13 cellular contexts compared by ENCODE assay signal in the genomic region with DNA sequence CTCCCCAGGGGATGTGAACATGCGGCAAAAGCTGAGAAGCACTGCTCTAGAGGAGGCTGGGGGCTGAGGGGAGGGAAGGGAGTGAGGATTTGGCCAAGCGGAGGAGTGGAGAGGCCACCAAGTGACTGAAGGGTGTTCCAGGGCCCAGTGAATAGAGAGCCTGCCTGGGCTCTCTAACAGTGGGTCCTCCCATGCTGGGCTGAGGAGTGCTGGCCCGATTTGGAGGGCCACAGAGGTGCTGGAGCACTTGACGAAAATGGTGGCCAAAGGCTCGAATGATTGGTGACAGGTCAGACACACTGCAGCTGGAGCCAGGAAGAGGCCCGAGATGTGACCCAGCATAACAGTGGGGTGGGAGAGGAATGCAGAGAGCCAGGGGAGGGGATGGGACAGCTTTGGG. TPM values are rescaled to one million over a fixed set of nuclear protein-coding genes. Genes with fewer than 3 reads are reported as not detected.
DNase-seq lines count a peak whose midpoint lies in the region; ATAC-seq lines count a peak whose summit lies in the region.
"Had no signal": no experiment of that assay in that cellular context is flagged by ENCODE, and none has a peak within 500 bp of the region (broad histone marks: within the 10 kb centered on the region; RNA-seq: fewer than 3 reads in every experiment).

No MANE protein-coding gene starts in this region.

- peaks cover 15% of the 10 kb centered on the region for H3K36me3 Mint-ChIP-seq in activated CD4-positive, alpha-beta T cell treated with anti-CD3 and anti-CD28 coated beads for 36 hours (ENCODE audit: low read depth)
- peaks cover 7% of the 10 kb centered on the region for H3K36me3 Mint-ChIP-seq in activated naive CD4-positive, alpha-beta T cell treated with anti-CD3 and anti-CD28 coated beads, Interleukin-2, amount 50 U/mL, for 24 hours
- H3K36me3 Mint-ChIP-seq in activated naive CD8-positive, alpha-beta T cell = no peaks in the 10 kb centered on the region
- H3K36me3 Mint-ChIP-seq in stimulated activated naive B cell treated with anti-CD40 and anti-IgM and Interleukin-4, amounts not matched to agents 10 μg/mL and 1 μg/mL and 100 μg/mL, for 72 hours = peaks cover 22 to 29% of the 10 kb centered on the region in 2 donors

- intact Hi-C loops in activated CD4-positive, alpha-beta T cell treated with anti-CD3 and anti-CD28 coated beads for 36 hours (cut with DNase I, micrococcal nuclease) = no loop called here

- no peak for DNase-seq in activated CD4-positive, alpha-beta T cell treated with anti-CD3 and anti-CD28 coated beads for 36 hours
- no peak for DNase-seq in activated CD4-positive, alpha-beta T cell treated with anti-CD3 and anti-CD28 coated beads, Interleukin-2, amount 50 U/mL, for 1 hour
- DNase-seq in activated naive CD4-positive, alpha-beta T cell (lab: John Stamatoyannopoulos, UW) = no peak
- no peak for DNase-seq in stimulated activated naive B cell treated with anti-CD40 and anti-IgM and Interleukin-4, amounts not matched to agents 10 μg/mL and 1 μg/mL and 100 μg/mL, for 72 hours
- no peak for DNase-seq in COLO668 (lab: John Stamatoyannopoulos, UW; ENCODE audit: unreplicated experiment)
- DNase-seq: Calu3, DMS79, GM23248 had no signal

- H3K27ac Mint-ChIP-seq in activated CD4-positive, alpha-beta T cell treated with anti-CD3 and anti-CD28 coated beads for 36 hours = peak overlapping the region; percentile 47
- peak overlapping the region; percentile 30 for H3K27ac Mint-ChIP-seq in activated naive CD4-positive, alpha-beta T cell treated with anti-CD3 and anti-CD28 coated beads, Interleukin-2, amount 50 U/mL, for 24 hours
- peak overlapping the region; percentile 88 for H3K27ac Mint-ChIP-seq in activated naive CD8-positive, alpha-beta T cell
- H3K27ac Mint-ChIP-seq in stimulated activated naive B cell treated with anti-CD40 and anti-IgM and Interleukin-4, amounts not matched to agents 10 μg/mL and 1 μg/mL and 100 μg/mL, for 72 hours = peak overlapping the region; percentile 27

- no peaks in the 10 kb centered on the region for H3K27me3 Mint-ChIP-seq in activated CD4-positive, alpha-beta T cell treated with anti-CD3 and anti-CD28 coated beads for 36 hours
- no peaks in the 10 kb centered on the region for H3K27me3 Mint-ChIP-seq in activated naive CD4-positive, alpha-beta T cell treated with anti-CD3 and anti-CD28 coated beads, Interleukin-2, amount 50 U/mL, for 24 hours
- H3K27me3 Mint-ChIP-seq in activated naive CD8-positive, alpha-beta T cell = no peaks in the 10 kb centered on the region
- peaks cover 0 to 8% of the 10 kb centered on the region in 2 donors for H3K27me3 Mint-ChIP-seq in stimulated activated naive B cell treated with anti-CD40 and anti-IgM and Interleukin-4, amounts not matched to agents 10 μg/mL and 1 μg/mL and 100 μg/mL, for 72 hours

- H3K4me1 Mint-ChIP-seq in activated CD4-positive, alpha-beta T cell treated with anti-CD3 and anti-CD28 coated beads for 36 hours = peaks cover 71% of the 10 kb centered on the region
- H3K4me1 Mint-ChIP-seq in activated naive CD4-positive, alpha-beta T cell treated with anti-CD3 and anti-CD28 coated beads, Interleukin-2, amount 50 U/mL, for 24 hours = peaks cover 25% of the 10 kb centered on the region
- H3K4me1 Mint-ChIP-seq in activated naive CD8-positive, alpha-beta T cell (ENCODE audit: low read depth) = peaks cover 26% of the 10 kb centered on the region
- peaks cover 19 to 23% of the 10 kb centered on the region in 2 donors for H3K4me1 Mint-ChIP-seq in stimulated activated naive B cell treated with anti-CD40 and anti-IgM and Interleukin-4, amounts not matched to agents 10 μg/mL and 1 μg/mL and 100 μg/mL, for 72 hours
- H3K4me1 Mint-ChIP-seq: CD14-positive monocyte had no signal

- CTCF ChIA-PET in activated CD4-positive, alpha-beta T cell treated with anti-CD3 and anti-CD28 coated beads for 36 hours (lab: Charles Lee) = no interaction called here

- no peak overlapping the region for H3K4me3 Mint-ChIP-seq in activated CD4-positive, alpha-beta T cell treated with anti-CD3 and anti-CD28 coated beads for 36 hours
- no peak overlapping the region for H3K4me3 Mint-ChIP-seq in activated naive CD4-positive, alpha-beta T cell treated with anti-CD3 and anti-CD28 coated beads, Interleukin-2, amount 50 U/mL, for 24 hours
- H3K4me3 Mint-ChIP-seq in activated naive CD8-positive, alpha-beta T cell = no peak overlapping the region
- H3K4me3 Mint-ChIP-seq in stimulated activated naive B cell treated with anti-CD40 and anti-IgM and Interleukin-4, amounts not matched to agents 10 μg/mL and 1 μg/mL and 100 μg/mL, for 72 hours = no peak overlapping the region
- H3K4me3 Mint-ChIP-seq: CD14-positive monocyte had no signal

- POLR2A ChIA-PET in activated CD4-positive, alpha-beta T cell treated with anti-CD3 and anti-CD28 coated beads for 36 hours (lab: Charles Lee) = no interaction called here

- no peak for ATAC-seq in activated CD4-positive, alpha-beta T cell treated with anti-CD3 and anti-CD28 coated beads for 36 hours
- ATAC-seq in stimulated activated naive B cell treated with anti-CD40 and anti-IgM and Interleukin-4, amounts not matched to agents 10 μg/mL and 1 μg/mL and 100 μg/mL, for 72 hours (replicated peaks) = no peak
- ATAC-seq: GM12878, HCT116 had no signal

- H3K9me3 Mint-ChIP-seq in activated CD4-positive, alpha-beta T cell treated with anti-CD3 and anti-CD28 coated beads for 36 hours (ENCODE audit: low read depth) = no peaks in the 10 kb centered on the region
- H3K9me3 Mint-ChIP-seq in activated naive CD4-positive, alpha-beta T cell treated with anti-CD3 and anti-CD28 coated beads, Interleukin-2, amount 50 U/mL, for 24 hours = no peaks in the 10 kb centered on the region
- H3K9me3 Mint-ChIP-seq in activated naive CD8-positive, alpha-beta T cell (ENCODE audit: low read depth) = no peaks in the 10 kb centered on the region
- H3K9me3 Mint-ChIP-seq in stimulated activated naive B cell treated with anti-CD40 and anti-IgM and Interleukin-4, amounts not matched to agents 10 μg/mL and 1 μg/mL and 100 μg/mL, for 72 hours = no peaks in the 10 kb centered on the region
- H3K9me3 Mint-ChIP-seq: CD14-positive monocyte had no signal

RNA-seq across cellular contexts. Expression of a gene that starts 37.5 kb away (rescaled TPM):
- 1 to 10 TPM; 1.0 to 1.2 TPM for total RNA-seq in activated CD4-positive, alpha-beta T cell treated with anti-CD3 and anti-CD28 coated beads for 36 hours
- total RNA-seq: GM12878, GM23248 had no signal

Comparison
In these comparisons a context has a peak if more than half of its experiments do, and no peak if none do; other contexts are left out.
1. H3K27ac Mint-ChIP-seq: peak in every context shown above with its lines; median percentile 88 in activated naive CD8-positive, alpha-beta T cell; 47 in activated CD4-positive, alpha-beta T cell treated with anti-CD3 and anti-CD28 coated beads for 36 hours; 30 in activated naive CD4-positive, alpha-beta T cell treated with anti-CD3 and anti-CD28 coated beads, Interleukin-2, amount 50 U/mL, for 24 hours; 27 in stimulated activated naive B cell treated with anti-CD40 and anti-IgM and Interleukin-4, amounts not matched to agents 10 μg/mL and 1 μg/mL and 100 μg/mL, for 72 hours.